ENCODE assay signal across 24 cellular contexts in the genomic region with DNA sequence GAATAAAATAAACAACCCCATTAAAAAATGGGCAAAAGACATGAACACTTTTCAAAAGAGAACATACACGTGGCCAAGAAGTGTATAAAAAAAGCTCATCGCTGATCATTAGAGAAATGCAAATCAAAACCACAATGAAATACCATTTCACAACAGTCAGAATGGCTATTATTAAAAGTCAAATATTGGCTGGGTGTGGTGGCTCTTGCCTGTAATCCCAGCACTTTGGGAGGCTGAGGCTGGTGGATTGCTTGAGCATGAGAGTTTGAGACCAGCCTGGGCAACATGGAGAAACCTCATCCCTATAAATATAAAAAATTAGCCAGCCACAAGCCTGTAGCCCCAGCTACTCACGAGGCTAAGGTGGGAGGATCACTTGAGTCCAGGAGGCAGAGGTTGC.
"Had no signal": no experiment of that assay in that cellular context is flagged by ENCODE, and none has a peak within 500 bp of the region (broad histone marks: within the 10 kb centered on the region; RNA-seq: fewer than 3 reads in every experiment).

No MANE protein-coding gene starts in this region.

- DNase-seq: colonic mucosa; effector CD8-positive, alpha-beta T cell; endodermal cell; foreskin fibroblast; gastrocnemius medialis; head of caudate nucleus; mesenchymal stem cell; natural killer cell; occipital lobe; ovary; posterior cingulate gyrus; psoas muscle; right cardiac atrium; sigmoid colon; spleen; stimulated activated CD4-positive, alpha-beta T cell treated with anti-CD3 and anti-CD28 coated beads, Interleukin-4, amount 100 ng/mL, for 4 hours; stimulated activated naive B cell treated with anti-CD40 and anti-IgM and Interleukin-4, amounts not matched to agents 10 μg/mL and 1 μg/mL and 100 μg/mL, for 72 hours; stomach; thyroid gland; trophoblast cell had no signal

- H3K4me3 ChIP-seq: colonic mucosa, gastrocnemius medialis, ovary, psoas muscle, sigmoid colon, skin epidermis, spleen, stomach, thyroid gland, vagina had no signal

- H3K36me3 ChIP-seq: colonic mucosa, gastrocnemius medialis, ovary, sigmoid colon, thyroid gland, vagina had no signal

- H3K27me3 ChIP-seq: colonic mucosa, gastrocnemius medialis, ovary, sigmoid colon, spleen, stomach, thyroid gland, vagina had no signal

- H3K27ac ChIP-seq: colonic mucosa, epithelial cell of prostate, gastrocnemius medialis, ovary, psoas muscle, sigmoid colon, skin epidermis, spleen, stomach, thyroid gland, vagina had no signal

- H3K4me1 ChIP-seq: colonic mucosa, gastrocnemius medialis, psoas muscle, sigmoid colon, thyroid gland had no signal

- ATAC-seq: esophagus mucosa; gastrocnemius medialis; natural killer cell; psoas muscle; right cardiac atrium; stimulated activated naive B cell treated with anti-CD40 and anti-IgM and Interleukin-4, amounts not matched to agents 10 μg/mL and 1 μg/mL and 100 μg/mL, for 72 hours had no signal

- H3K9me3 ChIP-seq: colonic mucosa, gastrocnemius medialis, ovary, psoas muscle, sigmoid colon, stomach, thyroid gland, vagina had no signal
